In the genomic region with DNA sequence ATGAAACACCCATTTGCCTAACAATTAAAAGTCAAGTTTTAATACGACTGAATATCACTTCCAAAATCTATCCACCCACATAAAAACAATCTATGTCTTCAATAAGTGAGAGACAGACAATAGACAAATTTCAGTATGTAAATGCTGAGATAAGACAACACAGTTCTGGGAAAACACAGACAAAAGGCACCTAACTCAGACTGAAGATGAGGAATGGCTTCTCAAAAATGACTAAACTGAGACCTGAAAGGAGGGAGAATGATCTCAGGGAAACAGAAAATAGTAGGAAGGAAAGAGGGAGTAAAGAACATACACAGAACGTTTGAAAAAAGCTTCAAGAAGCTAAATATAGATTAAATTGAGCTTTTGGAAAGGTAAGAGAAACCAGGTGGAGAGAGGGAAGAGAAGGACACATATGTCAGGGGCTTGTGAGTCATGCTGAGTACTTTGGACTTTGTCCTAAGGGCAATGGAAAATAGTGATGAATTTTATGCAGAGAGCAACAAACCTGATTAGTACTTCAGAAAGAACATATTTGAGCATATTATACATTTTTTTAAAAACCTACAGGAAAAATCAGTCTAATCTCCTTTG, we compare ENCODE assay signal across 1 cellular context.
A peak's percentile ranks its signal among the peaks of the same experiment; 100 is the strongest.
TF ChIP-seq lines count a peak whose summit lies in the region.

No MANE protein-coding gene starts in this region.

TF ChIP-seq in HepG2, 621 proteins besides CTCF, POLR2A, EP300 and RAD21 (continued from another document and continues in another):
- TF ChIP-seq, protein P1, sequence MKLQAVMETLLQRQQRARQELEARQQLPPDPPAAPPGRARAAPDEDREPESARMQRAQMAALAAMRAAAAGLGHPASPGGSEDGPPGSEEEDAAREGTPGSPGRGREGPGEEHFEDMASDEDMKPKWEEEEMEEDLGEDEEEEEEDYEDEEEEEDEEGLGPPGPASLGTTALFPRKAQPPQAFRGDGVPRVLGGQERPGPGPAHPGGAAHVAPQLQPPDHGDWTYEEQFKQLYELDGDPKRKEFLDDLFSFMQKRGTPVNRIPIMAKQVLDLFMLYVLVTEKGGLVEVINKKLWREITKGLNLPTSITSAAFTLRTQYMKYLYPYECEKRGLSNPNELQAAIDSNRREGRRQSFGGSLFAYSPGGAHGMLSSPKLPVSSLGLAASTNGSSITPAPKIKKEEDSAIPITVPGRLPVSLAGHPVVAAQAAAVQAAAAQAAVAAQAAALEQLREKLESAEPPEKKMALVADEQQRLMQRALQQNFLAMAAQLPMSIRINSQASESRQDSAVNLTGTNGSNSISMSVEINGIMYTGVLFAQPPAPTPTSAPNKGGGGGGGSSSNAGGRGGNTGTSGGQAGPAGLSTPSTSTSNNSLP (IDR thresholded peaks at IDR 0.05; ENCODE audit: low read depth, low read length), result peak; percentile 66; the same call in 1 of the 2 replicates
- TF ChIP-seq, protein P2, sequence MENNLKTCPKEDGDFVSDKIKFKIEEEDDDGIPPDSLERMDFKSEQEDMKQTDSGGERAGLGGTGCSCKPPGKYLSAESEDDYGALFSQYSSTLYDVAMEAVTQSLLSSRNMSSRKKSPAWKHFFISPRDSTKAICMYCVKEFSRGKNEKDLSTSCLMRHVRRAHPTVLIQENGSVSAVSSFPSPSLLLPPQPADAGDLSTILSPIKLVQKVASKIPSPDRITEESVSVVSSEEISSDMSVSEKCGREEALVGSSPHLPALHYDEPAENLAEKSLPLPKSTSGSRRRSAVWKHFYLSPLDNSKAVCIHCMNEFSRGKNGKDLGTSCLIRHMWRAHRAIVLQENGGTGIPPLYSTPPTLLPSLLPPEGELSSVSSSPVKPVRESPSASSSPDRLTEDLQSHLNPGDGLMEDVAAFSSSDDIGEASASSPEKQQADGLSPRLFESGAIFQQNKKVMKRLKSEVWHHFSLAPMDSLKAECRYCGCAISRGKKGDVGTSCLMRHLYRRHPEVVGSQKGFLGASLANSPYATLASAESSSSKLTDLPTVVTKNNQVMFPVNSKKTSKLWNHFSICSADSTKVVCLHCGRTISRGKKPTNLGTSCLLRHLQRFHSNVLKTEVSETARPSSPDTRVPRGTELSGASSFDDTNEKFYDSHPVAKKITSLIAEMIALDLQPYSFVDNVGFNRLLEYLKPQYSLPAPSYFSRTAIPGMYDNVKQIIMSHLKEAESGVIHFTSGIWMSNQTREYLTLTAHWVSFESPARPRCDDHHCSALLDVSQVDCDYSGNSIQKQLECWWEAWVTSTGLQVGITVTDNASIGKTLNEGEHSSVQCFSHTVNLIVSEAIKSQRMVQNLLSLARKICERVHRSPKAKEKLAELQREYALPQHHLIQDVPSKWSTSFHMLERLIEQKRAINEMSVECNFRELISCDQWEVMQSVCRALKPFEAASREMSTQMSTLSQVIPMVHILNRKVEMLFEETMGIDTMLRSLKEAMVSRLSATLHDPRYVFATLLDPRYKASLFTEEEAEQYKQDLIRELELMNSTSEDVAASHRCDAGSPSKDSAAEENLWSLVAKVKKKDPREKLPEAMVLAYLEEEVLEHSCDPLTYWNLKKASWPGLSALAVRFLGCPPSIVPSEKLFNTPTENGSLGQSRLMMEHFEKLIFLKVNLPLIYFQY (CRISPR knock-in tag; IDR thresholded peaks at IDR 0.05; ENCODE audit: borderline replicate concordance), result no peak
- no peak for TF ChIP-seq ZEB1 (IDR thresholded peaks at IDR 0.05; ENCODE audit: insufficient replicate concordance, low read depth)
- no peak for TF ChIP-seq ZSCAN30 (CRISPR knock-in tag; IDR thresholded peaks at IDR 0.05)
- TF ChIP-seq, protein P3, sequence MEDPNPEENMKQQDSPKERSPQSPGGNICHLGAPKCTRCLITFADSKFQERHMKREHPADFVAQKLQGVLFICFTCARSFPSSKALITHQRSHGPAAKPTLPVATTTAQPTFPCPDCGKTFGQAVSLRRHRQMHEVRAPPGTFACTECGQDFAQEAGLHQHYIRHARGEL (CRISPR knock-in tag; IDR thresholded peaks at IDR 0.05), result no peak
- TF ChIP-seq ARNTL (CRISPR knock-in tag; IDR thresholded peaks at IDR 0.05), result no peak
- TF ChIP-seq ZNF777 (CRISPR knock-in tag; IDR thresholded peaks at IDR 0.05), result no peak
- no peak for TF ChIP-seq ZNF441 (CRISPR knock-in tag; IDR thresholded peaks at IDR 0.05; ENCODE audit: borderline replicate concordance)
- no peak for TF ChIP-seq ISL2 (CRISPR knock-in tag; IDR thresholded peaks at IDR 0.05)
- TF ChIP-seq, protein P4, sequence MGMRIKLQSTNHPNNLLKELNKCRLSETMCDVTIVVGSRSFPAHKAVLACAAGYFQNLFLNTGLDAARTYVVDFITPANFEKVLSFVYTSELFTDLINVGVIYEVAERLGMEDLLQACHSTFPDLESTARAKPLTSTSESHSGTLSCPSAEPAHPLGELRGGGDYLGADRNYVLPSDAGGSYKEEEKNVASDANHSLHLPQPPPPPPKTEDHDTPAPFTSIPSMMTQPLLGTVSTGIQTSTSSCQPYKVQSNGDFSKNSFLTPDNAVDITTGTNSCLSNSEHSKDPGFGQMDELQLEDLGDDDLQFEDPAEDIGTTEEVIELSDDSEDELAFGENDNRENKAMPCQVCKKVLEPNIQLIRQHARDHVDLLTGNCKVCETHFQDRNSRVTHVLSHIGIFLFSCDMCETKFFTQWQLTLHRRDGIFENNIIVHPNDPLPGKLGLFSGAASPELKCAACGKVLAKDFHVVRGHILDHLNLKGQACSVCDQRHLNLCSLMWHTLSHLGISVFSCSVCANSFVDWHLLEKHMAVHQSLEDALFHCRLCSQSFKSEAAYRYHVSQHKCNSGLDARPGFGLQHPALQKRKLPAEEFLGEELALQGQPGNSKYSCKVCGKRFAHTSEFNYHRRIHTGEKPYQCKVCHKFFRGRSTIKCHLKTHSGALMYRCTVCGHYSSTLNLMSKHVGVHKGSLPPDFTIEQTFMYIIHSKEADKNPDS (CRISPR knock-in tag; IDR thresholded peaks at IDR 0.05), result no peak
- no peak for TF ChIP-seq ZNF34 (CRISPR knock-in tag; IDR thresholded peaks at IDR 0.05; ENCODE audit: borderline replicate concordance)
- TF ChIP-seq, protein P5, sequence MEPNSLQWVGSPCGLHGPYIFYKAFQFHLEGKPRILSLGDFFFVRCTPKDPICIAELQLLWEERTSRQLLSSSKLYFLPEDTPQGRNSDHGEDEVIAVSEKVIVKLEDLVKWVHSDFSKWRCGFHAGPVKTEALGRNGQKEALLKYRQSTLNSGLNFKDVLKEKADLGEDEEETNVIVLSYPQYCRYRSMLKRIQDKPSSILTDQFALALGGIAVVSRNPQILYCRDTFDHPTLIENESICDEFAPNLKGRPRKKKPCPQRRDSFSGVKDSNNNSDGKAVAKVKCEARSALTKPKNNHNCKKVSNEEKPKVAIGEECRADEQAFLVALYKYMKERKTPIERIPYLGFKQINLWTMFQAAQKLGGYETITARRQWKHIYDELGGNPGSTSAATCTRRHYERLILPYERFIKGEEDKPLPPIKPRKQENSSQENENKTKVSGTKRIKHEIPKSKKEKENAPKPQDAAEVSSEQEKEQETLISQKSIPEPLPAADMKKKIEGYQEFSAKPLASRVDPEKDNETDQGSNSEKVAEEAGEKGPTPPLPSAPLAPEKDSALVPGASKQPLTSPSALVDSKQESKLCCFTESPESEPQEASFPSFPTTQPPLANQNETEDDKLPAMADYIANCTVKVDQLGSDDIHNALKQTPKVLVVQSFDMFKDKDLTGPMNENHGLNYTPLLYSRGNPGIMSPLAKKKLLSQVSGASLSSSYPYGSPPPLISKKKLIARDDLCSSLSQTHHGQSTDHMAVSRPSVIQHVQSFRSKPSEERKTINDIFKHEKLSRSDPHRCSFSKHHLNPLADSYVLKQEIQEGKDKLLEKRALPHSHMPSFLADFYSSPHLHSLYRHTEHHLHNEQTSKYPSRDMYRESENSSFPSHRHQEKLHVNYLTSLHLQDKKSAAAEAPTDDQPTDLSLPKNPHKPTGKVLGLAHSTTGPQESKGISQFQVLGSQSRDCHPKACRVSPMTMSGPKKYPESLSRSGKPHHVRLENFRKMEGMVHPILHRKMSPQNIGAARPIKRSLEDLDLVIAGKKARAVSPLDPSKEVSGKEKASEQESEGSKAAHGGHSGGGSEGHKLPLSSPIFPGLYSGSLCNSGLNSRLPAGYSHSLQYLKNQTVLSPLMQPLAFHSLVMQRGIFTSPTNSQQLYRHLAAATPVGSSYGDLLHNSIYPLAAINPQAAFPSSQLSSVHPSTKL (CRISPR knock-in tag; IDR thresholded peaks at IDR 0.05), result peak; percentile 75
- TF ChIP-seq, protein P6, sequence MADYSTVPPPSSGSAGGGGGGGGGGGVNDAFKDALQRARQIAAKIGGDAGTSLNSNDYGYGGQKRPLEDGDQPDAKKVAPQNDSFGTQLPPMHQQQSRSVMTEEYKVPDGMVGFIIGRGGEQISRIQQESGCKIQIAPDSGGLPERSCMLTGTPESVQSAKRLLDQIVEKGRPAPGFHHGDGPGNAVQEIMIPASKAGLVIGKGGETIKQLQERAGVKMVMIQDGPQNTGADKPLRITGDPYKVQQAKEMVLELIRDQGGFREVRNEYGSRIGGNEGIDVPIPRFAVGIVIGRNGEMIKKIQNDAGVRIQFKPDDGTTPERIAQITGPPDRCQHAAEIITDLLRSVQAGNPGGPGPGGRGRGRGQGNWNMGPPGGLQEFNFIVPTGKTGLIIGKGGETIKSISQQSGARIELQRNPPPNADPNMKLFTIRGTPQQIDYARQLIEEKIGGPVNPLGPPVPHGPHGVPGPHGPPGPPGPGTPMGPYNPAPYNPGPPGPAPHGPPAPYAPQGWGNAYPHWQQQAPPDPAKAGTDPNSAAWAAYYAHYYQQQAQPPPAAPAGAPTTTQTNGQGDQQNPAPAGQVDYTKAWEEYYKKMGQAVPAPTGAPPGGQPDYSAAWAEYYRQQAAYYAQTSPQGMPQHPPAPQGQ (CRISPR knock-in tag; IDR thresholded peaks at IDR 0.05; ENCODE audit: borderline replicate concordance), result no peak
- no peak for TF ChIP-seq POLR2AphosphoS2 (IDR thresholded peaks at IDR 0.05; ENCODE audit: low read depth, low read length)
- TF ChIP-seq, protein P7, sequence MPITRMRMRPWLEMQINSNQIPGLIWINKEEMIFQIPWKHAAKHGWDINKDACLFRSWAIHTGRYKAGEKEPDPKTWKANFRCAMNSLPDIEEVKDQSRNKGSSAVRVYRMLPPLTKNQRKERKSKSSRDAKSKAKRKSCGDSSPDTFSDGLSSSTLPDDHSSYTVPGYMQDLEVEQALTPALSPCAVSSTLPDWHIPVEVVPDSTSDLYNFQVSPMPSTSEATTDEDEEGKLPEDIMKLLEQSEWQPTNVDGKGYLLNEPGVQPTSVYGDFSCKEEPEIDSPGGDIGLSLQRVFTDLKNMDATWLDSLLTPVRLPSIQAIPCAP (CRISPR knock-in tag; IDR thresholded peaks at IDR 0.05; ENCODE audit: low read depth), result no peak
- TF ChIP-seq HOXA5 (CRISPR knock-in tag; IDR thresholded peaks at IDR 0.05), result no peak
- no peak for TF ChIP-seq HES4 (CRISPR knock-in tag; IDR thresholded peaks at IDR 0.05; ENCODE audit: borderline replicate concordance)
- TF ChIP-seq ZNF607 (CRISPR knock-in tag; IDR thresholded peaks at IDR 0.05; ENCODE audit: borderline replicate concordance), result no peak
- TF ChIP-seq CEBPG (CRISPR knock-in tag; IDR thresholded peaks at IDR 0.05), result no peak
- no peak for TF ChIP-seq HDAC2 (CRISPR knock-in tag; IDR thresholded peaks at IDR 0.05)
- TF ChIP-seq, protein P8, sequence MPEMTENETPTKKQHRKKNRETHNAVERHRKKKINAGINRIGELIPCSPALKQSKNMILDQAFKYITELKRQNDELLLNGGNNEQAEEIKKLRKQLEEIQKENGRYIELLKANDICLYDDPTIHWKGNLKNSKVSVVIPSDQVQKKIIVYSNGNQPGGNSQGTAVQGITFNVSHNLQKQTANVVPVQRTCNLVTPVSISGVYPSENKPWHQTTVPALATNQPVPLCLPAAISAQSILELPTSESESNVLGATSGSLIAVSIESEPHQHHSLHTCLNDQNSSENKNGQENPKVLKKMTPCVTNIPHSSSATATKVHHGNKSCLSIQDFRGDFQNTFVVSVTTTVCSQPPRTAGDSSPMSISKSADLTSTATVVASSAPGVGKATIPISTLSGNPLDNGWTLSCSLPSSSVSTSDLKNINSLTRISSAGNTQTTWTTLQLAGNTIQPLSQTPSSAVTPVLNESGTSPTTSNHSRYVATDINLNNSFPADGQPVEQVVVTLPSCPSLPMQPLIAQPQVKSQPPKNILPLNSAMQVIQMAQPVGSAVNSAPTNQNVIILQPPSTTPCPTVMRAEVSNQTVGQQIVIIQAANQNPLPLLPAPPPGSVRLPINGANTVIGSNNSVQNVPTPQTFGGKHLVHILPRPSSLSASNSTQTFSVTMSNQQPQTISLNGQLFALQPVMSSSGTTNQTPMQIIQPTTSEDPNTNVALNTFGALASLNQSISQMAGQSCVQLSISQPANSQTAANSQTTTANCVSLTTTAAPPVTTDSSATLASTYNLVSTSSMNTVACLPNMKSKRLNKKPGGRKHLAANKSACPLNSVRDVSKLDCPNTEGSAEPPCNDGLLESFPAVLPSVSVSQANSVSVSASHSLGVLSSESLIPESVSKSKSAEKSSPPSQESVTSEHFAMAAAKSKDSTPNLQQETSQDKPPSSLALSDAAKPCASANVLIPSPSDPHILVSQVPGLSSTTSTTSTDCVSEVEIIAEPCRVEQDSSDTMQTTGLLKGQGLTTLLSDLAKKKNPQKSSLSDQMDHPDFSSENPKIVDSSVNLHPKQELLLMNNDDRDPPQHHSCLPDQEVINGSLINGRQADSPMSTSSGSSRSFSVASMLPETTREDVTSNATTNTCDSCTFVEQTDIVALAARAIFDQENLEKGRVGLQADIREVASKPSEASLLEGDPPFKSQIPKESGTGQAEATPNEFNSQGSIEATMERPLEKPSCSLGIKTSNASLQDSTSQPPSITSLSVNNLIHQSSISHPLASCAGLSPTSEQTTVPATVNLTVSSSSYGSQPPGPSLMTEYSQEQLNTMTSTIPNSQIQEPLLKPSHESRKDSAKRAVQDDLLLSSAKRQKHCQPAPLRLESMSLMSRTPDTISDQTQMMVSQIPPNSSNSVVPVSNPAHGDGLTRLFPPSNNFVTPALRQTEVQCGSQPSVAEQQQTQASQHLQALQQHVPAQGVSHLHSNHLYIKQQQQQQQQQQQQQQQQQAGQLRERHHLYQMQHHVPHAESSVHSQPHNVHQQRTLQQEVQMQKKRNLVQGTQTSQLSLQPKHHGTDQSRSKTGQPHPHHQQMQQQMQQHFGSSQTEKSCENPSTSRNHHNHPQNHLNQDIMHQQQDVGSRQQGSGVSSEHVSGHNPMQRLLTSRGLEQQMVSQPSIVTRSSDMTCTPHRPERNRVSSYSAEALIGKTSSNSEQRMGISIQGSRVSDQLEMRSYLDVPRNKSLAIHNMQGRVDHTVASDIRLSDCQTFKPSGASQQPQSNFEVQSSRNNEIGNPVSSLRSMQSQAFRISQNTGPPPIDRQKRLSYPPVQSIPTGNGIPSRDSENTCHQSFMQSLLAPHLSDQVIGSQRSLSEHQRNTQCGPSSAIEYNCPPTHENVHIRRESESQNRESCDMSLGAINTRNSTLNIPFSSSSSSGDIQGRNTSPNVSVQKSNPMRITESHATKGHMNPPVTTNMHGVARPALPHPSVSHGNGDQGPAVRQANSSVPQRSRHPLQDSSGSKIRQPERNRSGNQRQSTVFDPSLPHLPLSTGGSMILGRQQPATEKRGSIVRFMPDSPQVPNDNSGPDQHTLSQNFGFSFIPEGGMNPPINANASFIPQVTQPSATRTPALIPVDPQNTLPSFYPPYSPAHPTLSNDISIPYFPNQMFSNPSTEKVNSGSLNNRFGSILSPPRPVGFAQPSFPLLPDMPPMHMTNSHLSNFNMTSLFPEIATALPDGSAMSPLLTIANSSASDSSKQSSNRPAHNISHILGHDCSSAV (CRISPR knock-in tag; IDR thresholded peaks at IDR 0.05; ENCODE audit: borderline replicate concordance), result no peak
- TF ChIP-seq, protein P9, sequence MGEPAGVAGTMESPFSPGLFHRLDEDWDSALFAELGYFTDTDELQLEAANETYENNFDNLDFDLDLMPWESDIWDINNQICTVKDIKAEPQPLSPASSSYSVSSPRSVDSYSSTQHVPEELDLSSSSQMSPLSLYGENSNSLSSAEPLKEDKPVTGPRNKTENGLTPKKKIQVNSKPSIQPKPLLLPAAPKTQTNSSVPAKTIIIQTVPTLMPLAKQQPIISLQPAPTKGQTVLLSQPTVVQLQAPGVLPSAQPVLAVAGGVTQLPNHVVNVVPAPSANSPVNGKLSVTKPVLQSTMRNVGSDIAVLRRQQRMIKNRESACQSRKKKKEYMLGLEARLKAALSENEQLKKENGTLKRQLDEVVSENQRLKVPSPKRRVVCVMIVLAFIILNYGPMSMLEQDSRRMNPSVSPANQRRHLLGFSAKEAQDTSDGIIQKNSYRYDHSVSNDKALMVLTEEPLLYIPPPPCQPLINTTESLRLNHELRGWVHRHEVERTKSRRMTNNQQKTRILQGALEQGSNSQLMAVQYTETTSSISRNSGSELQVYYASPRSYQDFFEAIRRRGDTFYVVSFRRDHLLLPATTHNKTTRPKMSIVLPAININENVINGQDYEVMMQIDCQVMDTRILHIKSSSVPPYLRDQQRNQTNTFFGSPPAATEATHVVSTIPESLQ (CRISPR knock-in tag; conservative IDR thresholded peaks at IDR 0.05), result no peak
